In genomic region chr11:111324277-111324720, GRCh38 we compare ENCODE assay signal across 13 cellular contexts. TPM values are rescaled to one million over a fixed set of nuclear protein-coding genes. Genes with fewer than 3 reads are reported as not detected.
DNase-seq lines count a peak whose midpoint lies in the region; ATAC-seq and TF ChIP-seq lines count a peak whose summit lies in the region.
"Had no signal": no experiment of that assay in that cellular context is flagged by ENCODE, and none has a peak within 500 bp of the region (broad histone marks: within the 10 kb centered on the region; RNA-seq: fewer than 3 reads in every experiment).

No MANE protein-coding gene starts in this region.

- peak overlapping the region; percentile 28; the same call in 1 of the 2 replicates for H3K4me3 ChIP-seq in GM23248
- H3K4me3 ChIP-seq in astrocyte of the spinal cord (ENCODE audit: low read depth, low read length) = no peak overlapping the region
- H3K4me3 ChIP-seq in smooth muscle cell = no peak overlapping the region
- H3K4me3 ChIP-seq in stomach = no peak overlapping the region
- H3K4me3 ChIP-seq: lower lobe of right lung had no signal

- H3K4me2 ChIP-seq in GM23248 (ENCODE audit: unreplicated experiment) (peak overlapping the region; percentile 52), smooth muscle cell (peak overlapping the region; percentile 20)

- H3K4me1 ChIP-seq in GM23248 (ENCODE audit: insufficient read depth) = peaks cover 10% of the 10 kb centered on the region
- peaks cover 4% of the 10 kb centered on the region for H3K4me1 ChIP-seq in smooth muscle cell (ENCODE audit: low read depth)
- H3K4me1 ChIP-seq in stomach = peaks cover 12 to 49% (median 36%) of the 10 kb centered on the region in 4 donors

- no peak overlapping the region for H3K27ac ChIP-seq in GM23248
- peak overlapping the region; percentile 46 for H3K27ac ChIP-seq in smooth muscle cell (ENCODE audit: low read depth)
- peak overlapping the region in 2 of 5 donors; percentile 18 to 59 for H3K27ac ChIP-seq in stomach
- H3K27ac ChIP-seq: lower lobe of right lung, neutrophil had no signal

- H3K27me3 ChIP-seq in GM23248 (replicated peaks; ENCODE audit: insufficient read depth) = peaks cover 5% of the 10 kb centered on the region
- H3K27me3 ChIP-seq in smooth muscle cell (ENCODE audit: low read depth) = no peaks in the 10 kb centered on the region
- no peaks in the 10 kb centered on the region for H3K27me3 ChIP-seq in stomach

- H2AFZ ChIP-seq in GM23248 (peak overlapping the region; percentile 5; the same call in 1 of the 2 replicates), smooth muscle cell (ENCODE audit: low read depth) (peak overlapping the region; percentile 70)

- ATAC-seq in HG02798 (IDR thresholded peaks at IDR 0.05; ENCODE audit: poor library complexity, unreplicated experiment) = no peak
- ATAC-seq: lower lobe of right lung had no signal

- H4K20me1 ChIP-seq in GM23248 (ENCODE audit: insufficient read depth) (no peaks in the 10 kb centered on the region), smooth muscle cell (ENCODE audit: low read depth) (no peaks in the 10 kb centered on the region)

- H3K9me3 ChIP-seq in GM23248 (ENCODE audit: low read depth) (no peaks in the 10 kb centered on the region), smooth muscle cell (replicated peaks; ENCODE audit: low read depth) (no peaks in the 10 kb centered on the region), stomach (no peaks in the 10 kb centered on the region)
- H3K9me3 ChIP-seq: lower lobe of right lung, neutrophil had no signal

- intact Hi-C loops in stomach (cut with DNase I; ENCODE audit: low total_unique reads) = no loop called here

- no peaks in the 10 kb centered on the region for H3K9me2 ChIP-seq in GM23248 (ENCODE audit: insufficient read depth)

- H3K36me3 ChIP-seq in GM23248 (ENCODE audit: low read depth) (no peaks in the 10 kb centered on the region), smooth muscle cell (ENCODE audit: low read depth) (no peaks in the 10 kb centered on the region), stomach (no peaks in the 10 kb centered on the region)
- H3K36me3 ChIP-seq: lower lobe of right lung, neutrophil had no signal

- in situ Hi-C loops in GM23248 (cut with MboI) (no loop called here), astrocyte of the spinal cord (cut with HindIII; ENCODE audit: low sequenced_read_pairs) (no loop called here)

- TF ChIP-seq CTCF in astrocyte of the spinal cord (IDR thresholded peaks at IDR 0.05; ENCODE audit: low read depth, low read length) = no peak
- no peak for TF ChIP-seq CTCF in smooth muscle cell (IDR thresholded peaks at IDR 0.05; ENCODE audit: borderline replicate concordance, insufficient read depth, poor library complexity, severe bottlenecking)
- no peak for TF ChIP-seq CTCF in stomach (IDR thresholded peaks at IDR 0.05)

- TF ChIP-seq EP300 in stomach (IDR thresholded peaks at IDR 0.05) = no peak

- H3K79me2 ChIP-seq in GM23248 (ENCODE audit: insufficient read depth) = no peaks in the 10 kb centered on the region
- no peaks in the 10 kb centered on the region for H3K79me2 ChIP-seq in smooth muscle cell (ENCODE audit: low read depth)

- peak; percentile 57 for DNase-seq in GM23248
- DNase-seq in astrocyte of the spinal cord (ENCODE audit: low read depth, low spot score) = peak; percentile 70
- peak; percentile 16 for DNase-seq in hepatic stellate cell (ENCODE audit: low spot score)
- no peak for DNase-seq in smooth muscle cell (lab: John Stamatoyannopoulos, UW; ENCODE audit: unreplicated experiment)
- no peak for DNase-seq in stomach
- no peak for DNase-seq in activated CD4-positive, alpha-beta T cell treated with anti-CD3 and anti-CD28 coated beads for 1 hour
- DNase-seq in NCI-H146 (lab: John Stamatoyannopoulos, UW) = no peak
- DNase-seq: activated CD4-positive, CD25-positive, alpha-beta regulatory T cell treated with anti-CD3 and anti-CD28 coated beads, Interleukin-2, amount 50 U/mL, for 72 hours; lower lobe of right lung; NCI-H2227 treated with DMSO at 0.1 percent for 48 hours; OCI-M1 had no signal

- H3F3A ChIP-seq in GM23248 (ENCODE audit: insufficient read depth) = 0 out of 2 replicates have a peak, but pooled peaks cover 3% of the 10 kb centered on the region
- no peaks in the 10 kb centered on the region for H3F3A ChIP-seq in smooth muscle cell (ENCODE audit: low read depth)

- no peak for TF ChIP-seq POLR2A in stomach (IDR thresholded peaks at IDR 0.05)

- WGBS in GM23248 (ENCODE audit: low coverage in 1 of 2, low lambda C conversion rate in 2 of 2, missing lambda C conversion rate in 2 of 2), 2 experiments = 0 to 2% methylated on average over 5 of the region's 5 CpGs
- WGBS in smooth muscle cell (ENCODE audit: low lambda C conversion rate) = 33% methylated on average over 5 of the region's 5 CpGs
- 43 to 51% (median 48%) methylated on average over 5 of the region's 5 CpGs for WGBS in stomach, 5 donors

- no peak overlapping the region for H3K9ac ChIP-seq in GM23248
- H3K9ac ChIP-seq in smooth muscle cell (ENCODE audit: low read depth) = no peak overlapping the region

RNA-seq across cellular contexts. Expression of gene POU2AF3, which starts 26.0 kb away (rescaled TPM):
- total RNA-seq in GM23248 (2014; rRNA removed; shearing (Covaris generic)) = not detected in 2 replicates
- polyA plus RNA-seq in GM23248 (2016; fragmentation: Nextera tagmentation; extraction: Ambion mirVana) = not detected in 2 replicates
- not detected in 2 replicates for total RNA-seq in smooth muscle cell
- polyA plus RNA-seq in smooth muscle cell = 0.43 TPM in 1 of 2 replicates, not detected in the other
- total RNA-seq in stomach = 1 to 10 TPM in 4 of 5 donors, under 1 TPM in 1; 0.58 to 7.6 (median 3.1) TPM
- 10 to 100 TPM in 1 of 3 donors, 1 to 10 TPM in 2; 3.3 to 10.1 (median 4.3) TPM for polyA plus RNA-seq in stomach

RNA-seq across cellular contexts. Expression of gene POU2AF1, which starts 54.8 kb away (rescaled TPM):
- total RNA-seq in GM23248 (2014; rRNA removed; shearing (Covaris generic)) = 0.11 TPM in 1 of 2 replicates, not detected in the other
- polyA plus RNA-seq in GM23248 (2016; fragmentation: Nextera tagmentation; extraction: Ambion mirVana) (0.09 and 0.16 TPM in 2 replicates), smooth muscle cell (not detected in 2 replicates), stomach (10 to 100 TPM in 1 of 3 donors, 1 to 10 TPM in 2; 7.0 to 12.3 (median 8.8) TPM)
- total RNA-seq in smooth muscle cell (0.13 TPM in 1 of 2 replicates, not detected in the other), stomach (10 to 100 TPM in 2 of 5 donors, 1 to 10 TPM in 2, not detected in 1; 2.8 to 43.2 (median 14.8) TPM)

Comparison
In these comparisons a context has a peak if more than half of its experiments do, and no peak if none do; other contexts are left out.
1. DNase-seq: peak in GM23248 (single experiment), astrocyte of the spinal cord (single experiment) and hepatic stellate cell (single experiment); none in smooth muscle cell (single experiment), stomach (single experiment), activated CD4-positive, alpha-beta T cell treated with anti-CD3 and anti-CD28 coated beads for 1 hour (single experiment) and NCI-H146 (single experiment).